ENCODE assay signal across 8 cellular contexts in the genomic region with DNA sequence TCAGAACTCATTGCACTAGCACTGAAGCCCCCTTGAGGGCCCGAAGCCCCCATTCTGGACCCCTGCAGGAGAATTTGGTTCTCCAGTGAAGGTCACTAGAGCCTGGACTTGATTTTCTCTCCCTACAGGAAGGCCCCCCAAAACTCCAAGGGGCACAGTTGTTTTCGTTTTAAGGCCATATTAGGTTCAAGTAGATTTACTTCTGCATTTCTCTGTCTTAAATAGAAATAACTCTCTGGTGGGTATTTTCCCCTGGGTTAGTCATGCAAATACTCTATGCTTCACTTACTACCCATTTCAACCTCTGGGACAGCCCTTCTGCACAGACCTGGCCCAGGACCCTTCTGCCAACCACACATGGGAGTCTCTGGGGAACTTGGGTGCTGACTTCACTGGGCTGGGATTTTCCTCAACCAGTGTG. TPM values are rescaled to one million over a fixed set of nuclear protein-coding genes. Genes with fewer than 3 reads are reported as not detected.
A peak's percentile ranks its signal among the peaks of the same experiment; 100 is the strongest.
DNase-seq lines count a peak whose midpoint lies in the region; ATAC-seq and TF ChIP-seq lines count a peak whose summit lies in the region.

No MANE protein-coding gene starts in this region.

- no peaks in the 10 kb centered on the region for H3K79me2 ChIP-seq in OCI-LY3 (ENCODE audit: low read length)

- intact Hi-C loops in upper lobe of right lung (cut with DNase I): loop anchor here (10.0 kb wide), 1 partner anchor 80 kb away; no protein-coding TSS in a partner anchor

- peak in 1 of 2 donors; percentile 28 for DNase-seq in activated T-cell treated with anti-CD3 and anti-CD28 coated beads, Interleukin-2, amount 50 U/mL, for 72 hours
- no peak for DNase-seq in activated T-cell treated with anti-CD3 and anti-CD28 coated beads, Interleukin-2, amount 50 U/mL, for 1 hour
- peak; percentile 5 for DNase-seq in upper lobe of right lung
- DNase-seq in WERI-Rb-1: no peak
- no peak for DNase-seq in stimulated activated CD4-positive, alpha-beta T cell treated with anti-CD3 and anti-CD28 coated beads, Interleukin-12 subunit alpha, Interleukin-12 subunit beta, amount 100 ng/mL, for 4 hours

- H3K9ac ChIP-seq in OCI-LY3 (ENCODE audit: low read length) (peak overlapping the region; percentile 96), iPS-18a (ENCODE audit: low read length) (no peak overlapping the region)

- H3K4me1 Mint-ChIP-seq in activated T-cell treated with anti-CD3 and anti-CD28 coated beads, Interleukin-2, amount 50 U/mL, for 72 hours (ENCODE audit: low read depth): peaks cover 61% of the 10 kb centered on the region

- ATAC-seq in activated T-cell treated with anti-CD3 and anti-CD28 coated beads, Interleukin-2, amount 50 U/mL, for 72 hours (replicated peaks in 1 of 2): no peak
- ATAC-seq in HG02798 (IDR thresholded peaks at IDR 0.05; ENCODE audit: poor library complexity, unreplicated experiment): peak; percentile 56
- ATAC-seq in upper lobe of right lung: no peak

- H4K20me1 ChIP-seq in OCI-LY3 (ENCODE audit: insufficient read depth, low read length): no peaks in the 10 kb centered on the region

- no peak overlapping the region for H2AFZ ChIP-seq in OCI-LY3 (ENCODE audit: low read depth, low read length)

- H3K9me3 ChIP-seq in OCI-LY3 (ENCODE audit: insufficient read depth, low read length) (no peaks in the 10 kb centered on the region), iPS-18a (ENCODE audit: control insufficient read depth, low read depth, low read length) (no peaks in the 10 kb centered on the region), upper lobe of right lung (no peaks in the 10 kb centered on the region), WERI-Rb-1 (ENCODE audit: severe bottlenecking) (no peaks in the 10 kb centered on the region)

- no peaks in the 10 kb centered on the region for H3K27me3 Mint-ChIP-seq in activated T-cell treated with anti-CD3 and anti-CD28 coated beads, Interleukin-2, amount 50 U/mL, for 72 hours (ENCODE audit: low read depth)

- H3K27ac Mint-ChIP-seq in activated T-cell treated with anti-CD3 and anti-CD28 coated beads, Interleukin-2, amount 50 U/mL, for 72 hours: no peak overlapping the region

- H3K27ac ChIP-seq in OCI-LY3 (ENCODE audit: low read length) (peak overlapping the region; percentile 96), iPS-18a (ENCODE audit: low read length) (no peak overlapping the region), upper lobe of right lung (peak overlapping the region; percentile 94), WERI-Rb-1 (no peak overlapping the region)

- peak overlapping the region; percentile 87 to 99 for H3K4me3 Mint-ChIP-seq in activated T-cell treated with anti-CD3 and anti-CD28 coated beads, Interleukin-2, amount 50 U/mL, for 72 hours

- TF ChIP-seq CTCF in OCI-LY3 (IDR thresholded peaks at IDR 0.05; ENCODE audit: low read depth, low read length): no peak
- TF ChIP-seq CTCF in upper lobe of right lung (IDR thresholded peaks at IDR 0.05): no peak
- no peak for TF ChIP-seq CTCF in WERI-Rb-1 (IDR thresholded peaks at IDR 0.05; ENCODE audit: low read depth, low read length)

- H3K36me3 ChIP-seq in OCI-LY3 (replicated peaks; ENCODE audit: low read depth, low read length) (no peaks in the 10 kb centered on the region), iPS-18a (ENCODE audit: control insufficient read depth, low read depth, low read length) (no peaks in the 10 kb centered on the region), upper lobe of right lung (no peaks in the 10 kb centered on the region), WERI-Rb-1 (no peaks in the 10 kb centered on the region)

- H3K27me3 ChIP-seq in OCI-LY3 (ENCODE audit: low read depth, low read length): no peaks in the 10 kb centered on the region
- peaks cover 7% of the 10 kb centered on the region for H3K27me3 ChIP-seq in iPS-18a (ENCODE audit: control insufficient read depth, insufficient read depth, low read length)
- no peaks in the 10 kb centered on the region for H3K27me3 ChIP-seq in upper lobe of right lung
- no peaks in the 10 kb centered on the region for H3K27me3 ChIP-seq in WERI-Rb-1 (ENCODE audit: insufficient read depth, low read depth, severe bottlenecking)

- no peaks in the 10 kb centered on the region for H3K36me3 Mint-ChIP-seq in activated T-cell treated with anti-CD3 and anti-CD28 coated beads, Interleukin-2, amount 50 U/mL, for 72 hours (ENCODE audit: insufficient read depth in 2 of 2)

- H3K9me3 Mint-ChIP-seq in activated T-cell treated with anti-CD3 and anti-CD28 coated beads, Interleukin-2, amount 50 U/mL, for 72 hours: no peaks in the 10 kb centered on the region

- H3K4me3 ChIP-seq in OCI-LY3 (ENCODE audit: low read length): peak overlapping the region; percentile 78
- H3K4me3 ChIP-seq in iPS-18a (ENCODE audit: low read length): peak overlapping the region; percentile 44
- no peak overlapping the region for H3K4me3 ChIP-seq in upper lobe of right lung
- no peak overlapping the region for H3K4me3 ChIP-seq in WERI-Rb-1 (ENCODE audit: low read depth, low read length)

- H3K4me2 ChIP-seq in OCI-LY3 (ENCODE audit: low read length): peak overlapping the region; percentile 97

- H3K4me1 ChIP-seq in OCI-LY3 (ENCODE audit: low read length): peaks cover 67% of the 10 kb centered on the region
- peaks cover 14% of the 10 kb centered on the region for H3K4me1 ChIP-seq in iPS-18a (ENCODE audit: control insufficient read depth, low read depth, low read length)
- H3K4me1 ChIP-seq in upper lobe of right lung: peaks cover 20% of the 10 kb centered on the region

RNA-seq across cellular contexts. Expression of gene WEE1, which starts 41.6 kb away (rescaled TPM):
- total RNA-seq in activated T-cell treated with anti-CD3 and anti-CD28 coated beads, Interleukin-2, amount 50 U/mL, for 72 hours: 10 to 100 TPM; 41.6 to 45.5 TPM
- 10.9 TPM for total RNA-seq in upper lobe of right lung

RNA-seq across cellular contexts. Expression of gene SWAP70, which starts 48.8 kb away (rescaled TPM):
- total RNA-seq in activated T-cell treated with anti-CD3 and anti-CD28 coated beads, Interleukin-2, amount 50 U/mL, for 72 hours: 10 to 100 TPM in 1 of 2 donors, 1 to 10 TPM in 1; 7.7 to 12.4 TPM
- 61.5 TPM for total RNA-seq in upper lobe of right lung

Comparison
In these comparisons a context has a peak if more than half of its experiments do, and no peak if none do; other contexts are left out.
1. H3K27ac ChIP-seq: peak in OCI-LY3 (single experiment) and upper lobe of right lung (single experiment); none in iPS-18a (single experiment) and WERI-Rb-1 (single experiment).
2. H3K4me3 ChIP-seq: peak in OCI-LY3 (single experiment) and iPS-18a (single experiment); none in upper lobe of right lung (single experiment) and WERI-Rb-1 (single experiment).